Comparison of ENCODE assay signal across 29 cellular contexts in genomic region chr7:68371985-68372384, GRCh38.
"Had no signal": no experiment of that assay in that cellular context is flagged by ENCODE, and none has a peak within 500 bp of the region (broad histone marks: within the 10 kb centered on the region; RNA-seq: fewer than 3 reads in every experiment).

No MANE protein-coding gene starts in this region.

- H3K4me3 Mint-ChIP-seq: activated CD4-positive, alpha-beta memory T cell treated with anti-CD3 and anti-CD28 coated beads for 36 hours; activated CD4-positive, alpha-beta T cell treated with anti-CD3 and anti-CD28 coated beads for 36 hours; activated CD4-positive, alpha-beta T cell treated with anti-CD3 and anti-CD28 coated beads, Interleukin-2, amount 10 ng/mL, durations not matched to agents 24 days and 14 days; activated CD8-positive, alpha-beta memory T cell treated with anti-CD3 and anti-CD28 coated beads, Interleukin-2, amount 10 ng/mL, durations not matched to agents 7 days and 5 days; activated CD8-positive, alpha-beta T cell treated with anti-CD3 and anti-CD28 coated beads, Interleukin-2, amount 10 ng/mL, durations not matched to agents 7 days and 5 days; activated naive CD4-positive, alpha-beta T cell treated with anti-CD3 and anti-CD28 coated beads for 36 hours; activated naive CD8-positive, alpha-beta T cell treated with anti-CD3 and anti-CD28 coated beads, Interleukin-2, amount 10 ng/mL, durations not matched to agents 7 days and 5 days; activated T-helper 1 cell treated with anti-CD3 and anti-CD28 coated beads, Interleukin-12 subunit alpha, Interleukin-12 subunit beta, Interleukin-2, Interleukin-4 antibody, amounts not matched to agents 30 ng/mL and 10 ng/mL and 1 ng/mL, durations not matched to agents 14 hours and 24 hours and 36 hours; brain had no signal

- H3K27me3 Mint-ChIP-seq: activated CD4-positive, alpha-beta memory T cell treated with anti-CD3 and anti-CD28 coated beads for 36 hours; activated CD4-positive, alpha-beta T cell treated with anti-CD3 and anti-CD28 coated beads for 36 hours; activated CD4-positive, alpha-beta T cell treated with anti-CD3 and anti-CD28 coated beads, Interleukin-2, amount 10 ng/mL, durations not matched to agents 24 days and 14 days; activated CD8-positive, alpha-beta memory T cell treated with anti-CD3 and anti-CD28 coated beads, Interleukin-2, amount 10 ng/mL, durations not matched to agents 7 days and 5 days; activated naive CD8-positive, alpha-beta T cell treated with anti-CD3 and anti-CD28 coated beads, Interleukin-2, amount 10 ng/mL, durations not matched to agents 7 days and 5 days had no signal

- H3K27me3 ChIP-seq: ascending aorta, breast epithelium, cardiac muscle cell, colonic mucosa had no signal

- H3K4me1 Mint-ChIP-seq: activated CD4-positive, alpha-beta T cell treated with anti-CD3 and anti-CD28 coated beads for 36 hours; activated CD4-positive, alpha-beta T cell treated with anti-CD3 and anti-CD28 coated beads, Interleukin-2, amount 10 ng/mL, durations not matched to agents 24 days and 14 days; activated CD8-positive, alpha-beta memory T cell treated with anti-CD3 and anti-CD28 coated beads, Interleukin-2, amount 10 ng/mL, durations not matched to agents 7 days and 5 days; activated naive CD8-positive, alpha-beta T cell treated with anti-CD3 and anti-CD28 coated beads, Interleukin-2, amount 10 ng/mL, durations not matched to agents 7 days and 5 days had no signal

- DNase-seq: activated CD4-positive, alpha-beta memory T cell treated with anti-CD3 and anti-CD28 coated beads for 36 hours; activated CD4-positive, alpha-beta T cell treated with anti-CD3 and anti-CD28 coated beads for 36 hours; activated CD4-positive, alpha-beta T cell treated with anti-CD3 and anti-CD28 coated beads, Interleukin-2, amount 10 ng/mL, durations not matched to agents 24 days and 14 days; activated CD4-positive, CD25-positive, alpha-beta regulatory T cell; activated CD4-positive, CD25-positive, alpha-beta regulatory T cell treated with anti-CD3 and anti-CD28 coated beads, Interleukin-2, amount 50 U/mL, for 72 hours; activated CD8-positive, alpha-beta memory T cell treated with anti-CD3 and anti-CD28 coated beads, Interleukin-2, amount 10 ng/mL, durations not matched to agents 7 days and 5 days; activated CD8-positive, alpha-beta memory T cell treated with anti-CD3 and anti-CD28 coated beads, Interleukin-2, amount 50 U/mL, for 4 hours; activated CD8-positive, alpha-beta T cell treated with anti-CD3 and anti-CD28 coated beads, Interleukin-2, amount 10 ng/mL, durations not matched to agents 7 days and 5 days; activated effector memory CD4-positive, alpha-beta T cell treated with anti-CD3 and anti-CD28 coated beads, Interleukin-2, amount 50 U/mL, for 16 hours; activated naive CD4-positive, alpha-beta T cell treated with anti-CD3 and anti-CD28 coated beads for 36 hours; activated naive CD8-positive, alpha-beta T cell treated with anti-CD3 and anti-CD28 coated beads, Interleukin-2, amount 10 ng/mL, durations not matched to agents 7 days and 5 days; activated T-cell treated with anti-CD3 and anti-CD28 coated beads, Interleukin-2, amount 50 U/mL, for 1 hour; activated T-cell treated with anti-CD3 and anti-CD28 coated beads, Interleukin-2, amount 50 U/mL, for 48 hours; central memory CD4-positive, alpha-beta T cell; cerebellar nuclear complex; colonic mucosa; effector CD8-positive, alpha-beta T cell; foreskin fibroblast; glutamatergic neuron; heart left ventricle; T-helper 2 cell had no signal

- H3K27ac Mint-ChIP-seq: activated CD4-positive, alpha-beta memory T cell treated with anti-CD3 and anti-CD28 coated beads for 36 hours; activated CD4-positive, alpha-beta T cell treated with anti-CD3 and anti-CD28 coated beads for 36 hours; activated CD4-positive, alpha-beta T cell treated with anti-CD3 and anti-CD28 coated beads, Interleukin-2, amount 10 ng/mL, durations not matched to agents 24 days and 14 days; activated CD8-positive, alpha-beta memory T cell treated with anti-CD3 and anti-CD28 coated beads, Interleukin-2, amount 10 ng/mL, durations not matched to agents 7 days and 5 days; activated CD8-positive, alpha-beta T cell treated with anti-CD3 and anti-CD28 coated beads, Interleukin-2, amount 10 ng/mL, durations not matched to agents 7 days and 5 days; activated naive CD4-positive, alpha-beta T cell treated with anti-CD3 and anti-CD28 coated beads for 36 hours; activated naive CD4-positive, alpha-beta T cell treated with anti-CD3 and anti-CD28 coated beads, Interleukin-2, amount 50 U/mL, for 72 hours; activated naive CD8-positive, alpha-beta T cell treated with anti-CD3 and anti-CD28 coated beads, Interleukin-2, amount 10 ng/mL, durations not matched to agents 7 days and 5 days; activated T-helper 1 cell treated with anti-CD3 and anti-CD28 coated beads, Interleukin-12 subunit alpha, Interleukin-12 subunit beta, Interleukin-2, Interleukin-4 antibody, amounts not matched to agents 30 ng/mL and 10 ng/mL and 1 ng/mL, durations not matched to agents 14 hours and 24 hours and 36 hours; activated T-helper 2 cell treated with anti-CD3 and anti-CD28 coated beads, Interferon-gamma antibody, Interleukin-2, Interleukin-4, amounts not matched to agents 10 μg/mL and 5 μg/mL and 100 μg/mL, durations not matched to agents 14 hours and 24 hours and 36 hours; brain had no signal

- H3K4me1 ChIP-seq: ascending aorta, breast epithelium, colonic mucosa, heart left ventricle had no signal

- H3K36me3 ChIP-seq: ascending aorta, breast epithelium, cardiac muscle cell, colonic mucosa, heart left ventricle had no signal

- ATAC-seq: activated CD4-positive, alpha-beta T cell treated with anti-CD3 and anti-CD28 coated beads for 36 hours; activated CD8-positive, alpha-beta memory T cell treated with anti-CD3 and anti-CD28 coated beads, Interleukin-2, amount 10 ng/mL, durations not matched to agents 7 days and 5 days; activated CD8-positive, alpha-beta T cell treated with anti-CD3 and anti-CD28 coated beads, Interleukin-2, amount 10 ng/mL, durations not matched to agents 7 days and 5 days; activated naive CD4-positive, alpha-beta T cell treated with anti-CD3 and anti-CD28 coated beads, Interleukin-2, amount 50 U/mL, for 72 hours; esophagus mucosa; heart left ventricle had no signal

- H3K4me3 ChIP-seq: ascending aorta, breast epithelium, cardiac muscle cell, colonic mucosa, heart left ventricle had no signal

- H3K9me3 ChIP-seq: ascending aorta, breast epithelium, colonic mucosa had no signal

- H3K36me3 Mint-ChIP-seq: activated CD4-positive, alpha-beta memory T cell treated with anti-CD3 and anti-CD28 coated beads for 36 hours; activated CD8-positive, alpha-beta memory T cell treated with anti-CD3 and anti-CD28 coated beads, Interleukin-2, amount 10 ng/mL, durations not matched to agents 7 days and 5 days; activated naive CD8-positive, alpha-beta T cell treated with anti-CD3 and anti-CD28 coated beads, Interleukin-2, amount 10 ng/mL, durations not matched to agents 7 days and 5 days; brain had no signal
